5 cellular contexts compared by ENCODE assay signal in genomic region chr2:119024568-119024967, GRCh38.
"Had no signal": no experiment of that assay in that cellular context is flagged by ENCODE, and none has a peak within 500 bp of the region (broad histone marks: within the 10 kb centered on the region; RNA-seq: fewer than 3 reads in every experiment).

No MANE protein-coding gene starts in this region.

- ATAC-seq: HepG2, K562 had no signal

- H3K27ac ChIP-seq: HL-60 had no signal

- H3K4me3 ChIP-seq: K562 had no signal

- DNase-seq: IMR-90, KBM-7 had no signal
